1 cellular context compared by ENCODE assay signal in the genomic region with DNA sequence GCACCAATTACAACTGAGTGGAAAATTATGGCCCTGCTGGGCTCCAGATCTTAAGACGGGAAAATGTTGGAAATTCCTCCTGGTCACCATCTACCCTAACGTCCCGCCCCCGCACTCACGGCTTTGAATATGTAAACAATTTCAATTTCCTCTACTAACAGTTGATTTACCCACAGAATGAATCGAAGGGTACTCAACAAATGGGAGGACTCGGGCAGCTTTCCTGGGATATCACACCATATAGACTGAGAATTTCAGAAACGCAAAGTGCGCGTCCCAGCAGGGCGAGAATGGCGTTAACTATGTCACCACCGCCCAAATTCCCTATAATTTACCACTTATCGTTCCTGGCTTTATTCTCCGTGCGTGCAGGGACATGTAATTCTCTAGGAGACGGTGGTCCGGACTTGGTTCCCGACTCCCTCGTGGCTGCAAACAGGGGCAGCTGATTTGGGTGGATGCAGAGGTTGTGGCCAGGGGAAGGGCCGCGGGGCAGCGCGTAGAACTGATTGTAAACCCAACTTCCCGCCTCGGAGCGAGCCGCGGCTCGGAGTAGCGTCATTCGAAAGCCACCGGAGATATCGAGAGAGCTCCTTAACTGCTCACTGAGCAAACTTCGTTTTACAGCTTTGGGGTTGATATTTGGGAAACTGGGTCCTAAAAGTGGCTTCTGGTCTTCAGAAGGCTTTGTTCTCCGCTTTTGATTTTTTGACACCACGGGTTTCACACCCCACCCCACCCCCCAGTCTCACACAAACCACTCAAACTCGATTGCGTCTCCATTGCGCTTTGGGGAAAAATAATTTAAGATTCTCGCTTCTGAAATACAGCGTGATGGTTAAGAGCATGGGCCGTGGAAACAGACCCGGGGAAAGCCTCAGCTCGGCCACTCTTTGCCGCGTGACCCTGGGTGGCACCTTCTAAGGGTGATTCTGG.
TF ChIP-seq lines count a peak whose summit lies in the region.

No MANE protein-coding gene starts in this region.

TF ChIP-seq in GM12878, 131 proteins besides CTCF, POLR2A, EP300 and RAD21:
- 0 out of 2 replicates have a peak, but pooled peaks have one; percentile 7 for TF ChIP-seq YY1 (IDR thresholded peaks at IDR 0.05; ENCODE audit: low read depth, low read length)
- TF ChIP-seq, protein P1, sequence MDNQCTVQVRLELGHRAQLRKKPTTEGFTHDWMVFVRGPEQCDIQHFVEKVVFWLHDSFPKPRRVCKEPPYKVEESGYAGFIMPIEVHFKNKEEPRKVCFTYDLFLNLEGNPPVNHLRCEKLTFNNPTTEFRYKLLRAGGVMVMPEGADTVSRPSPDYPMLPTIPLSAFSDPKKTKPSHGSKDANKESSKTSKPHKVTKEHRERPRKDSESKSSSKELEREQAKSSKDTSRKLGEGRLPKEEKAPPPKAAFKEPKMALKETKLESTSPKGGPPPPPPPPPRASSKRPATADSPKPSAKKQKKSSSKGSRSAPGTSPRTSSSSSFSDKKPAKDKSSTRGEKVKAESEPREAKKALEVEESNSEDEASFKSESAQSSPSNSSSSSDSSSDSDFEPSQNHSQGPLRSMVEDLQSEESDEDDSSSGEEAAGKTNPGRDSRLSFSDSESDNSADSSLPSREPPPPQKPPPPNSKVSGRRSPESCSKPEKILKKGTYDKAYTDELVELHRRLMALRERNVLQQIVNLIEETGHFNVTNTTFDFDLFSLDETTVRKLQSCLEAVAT (IDR thresholded peaks at IDR 0.05), result no peak
- TF ChIP-seq SPI1 (IDR thresholded peaks at IDR 0.05; ENCODE audit: borderline replicate concordance, insufficient read depth, low read depth, low read length), result 0 out of 2 replicates have a peak, but pooled peaks have one; percentile 15
TF ChIP-seq in GM12878: peak in this region for 2.
